Comparison of ENCODE assay signal across 2 cellular contexts in genomic region chr6:12554820-12555219, GRCh38.
DNase-seq lines count a peak whose midpoint lies in the region; ATAC-seq, FAIRE-seq and TF ChIP-seq lines count a peak whose summit lies in the region.
"Not testable (repeated sequence)": the region's sequence is repeated elsewhere in the genome, so short reads cannot be mapped to it uniquely, and the experiment has no call there.

No MANE protein-coding gene starts in this region.

- not testable (repeated sequence) for H3K27me3 ChIP-seq in K562 (ENCODE audit: control insufficient read depth in 2 of 2, insufficient read depth in 2 of 2, low read length in 2 of 2)

- H4K20me1 ChIP-seq in K562 (replicated peaks; ENCODE audit: control insufficient read depth, insufficient read depth, low read length), result not testable (repeated sequence)

- intact Hi-C loops in K562 (cut with micrococcal nuclease), result not testable (repeated sequence)

- H3K4me1 ChIP-seq in HEK293 (ENCODE audit: control insufficient read depth, insufficient read depth, low read length); K562 (replicated peaks in 1 of 2; ENCODE audit: control insufficient read depth in 2 of 2, insufficient read depth in 2 of 2, low read length in 2 of 2): not testable (repeated sequence)

- H3K79me2 ChIP-seq in K562 (ENCODE audit: control insufficient read depth, insufficient read depth, low read length), result not testable (repeated sequence)

- POLR2A ChIA-PET in HEK293 (lab: Yijun Ruan, JAX); K562 (lab: Yijun Ruan, JAX): not testable (repeated sequence)

- not testable (repeated sequence) for ATAC-seq in K562

- not testable (repeated sequence) for DNase-seq in K562 (ENCODE audit: extremely low read depth in 1 of 4, low spot score in 3 of 4)

- H3K27ac ChIP-seq in HEK293 (ENCODE audit: extremely low read depth, low read depth, low read length); K562 (ENCODE audit: extremely low read depth, low read depth, low read length): not testable (repeated sequence)

- not testable (repeated sequence) for TF ChIP-seq CTCF in HEK293 (tag by site-specific recombination; IDR thresholded peaks at IDR 0.05); K562 (IDR thresholded peaks at IDR 0.05 in 2 of 3, conservative IDR thresholded peaks at IDR 0.05 in 1 of 3; ENCODE audit: insufficient read depth in 2 of 3, low read depth in 1 of 3, low read length in 3 of 3)

- not testable (repeated sequence) for H3K9ac ChIP-seq in K562 (ENCODE audit: insufficient read depth in 1 of 2, low read depth in 2 of 2, low read length in 2 of 2)

- H3K9me3 ChIP-seq in HEK293 (ENCODE audit: control insufficient read depth, insufficient read depth, low read depth, low read length); K562 (replicated peaks; ENCODE audit: control insufficient read depth, insufficient read depth, low read depth, low read length): not testable (repeated sequence)

- H3K36me3 ChIP-seq in HEK293 (ENCODE audit: control insufficient read depth in 2 of 2, insufficient read depth in 1 of 2, low read length in 2 of 2); K562 (ENCODE audit: control insufficient read depth, insufficient read depth, low read length): not testable (repeated sequence)

- not testable (repeated sequence) for H2AFZ ChIP-seq in K562 (ENCODE audit: low read depth, low read length)

- not testable (repeated sequence) for TF ChIP-seq POLR2A in K562 (conservative IDR thresholded peaks at IDR 0.05)

- CTCF ChIA-PET in HEK293 (lab: Yijun Ruan, JAX); K562 (lab: Yijun Ruan, JAX; ENCODE audit: low intra/inter-chr PET ratio): not testable (repeated sequence)

- not testable (repeated sequence) for TF ChIP-seq EP300 in K562 (IDR thresholded peaks at IDR 0.05; ENCODE audit: low read length)

- no CpG with 5 or more reads among the region's 2 CpGs for WGBS in K562 (ENCODE audit: insufficient coverage, low coverage, missing lambda C conversion rate)

- BruUV-seq in K562 (replicated peaks; lab: Mats Ljungman, UMichigan), result not testable (repeated sequence)

- FAIRE-seq in K562 (lab: Jason Lieb, UNC), result not testable (repeated sequence)

- H3K9me1 ChIP-seq in K562 (ENCODE audit: control insufficient read depth, insufficient read depth, low read length), result not testable (repeated sequence)

- H3K4me3 ChIP-seq in HEK293 (ENCODE audit: low read depth, low read length); K562: not testable (repeated sequence)

- in situ Hi-C loops in K562 (cut with MboI), result not testable (repeated sequence)

- TF ChIP-seq RAD21 in K562 (CRISPR knock-in tag; conservative IDR thresholded peaks at IDR 0.05 in 1 of 2, IDR thresholded peaks at IDR 0.05 in 1 of 2), result not testable (repeated sequence)

- H3K4me2 ChIP-seq in K562 (ENCODE audit: insufficient read depth, low read length), result not testable (repeated sequence)

TF ChIP-seq in HEK293, 187 proteins besides CTCF, POLR2A, EP300 and RAD21:
- TF ChIP-seq ZNF146 (tag by site-specific recombination; IDR thresholded peaks at IDR 0.05) (peak; percentile 89), ZNF280D (tag by site-specific recombination; IDR thresholded peaks at IDR 0.05) (peak; percentile 72; the same call in 1 of the 2 replicates)

TF ChIP-seq in K562, 482 proteins besides CTCF, POLR2A, EP300 and RAD21:
- peak; percentile 74 for TF ChIP-seq ZNF146 (CRISPR knock-in tag; IDR thresholded peaks at IDR 0.05; ENCODE audit: unreplicated experiment)
